ENCODE assay signal across 33 cellular contexts in genomic region chr1:150842343-150842742, GRCh38. TPM values are rescaled to one million over a fixed set of nuclear protein-coding genes. Genes with fewer than 3 reads are reported as not detected.
A peak's percentile ranks its signal among the peaks of the same experiment; 100 is the strongest.
DNase-seq lines count a peak whose midpoint lies in the region; ATAC-seq and TF ChIP-seq lines count a peak whose summit lies in the region.
"Had no signal": no experiment of that assay in that cellular context is flagged by ENCODE, and none has a peak within 500 bp of the region (broad histone marks: within the 10 kb centered on the region; RNA-seq: fewer than 3 reads in every experiment).

No MANE protein-coding gene starts in this region.

- H3K4me3 Mint-ChIP-seq in activated CD4-positive, alpha-beta T cell treated with anti-CD3 and anti-CD28 coated beads, Interleukin-2, amount 10 ng/mL, durations not matched to agents 24 days and 14 days, result peak overlapping the region; percentile 35
- H3K4me3 Mint-ChIP-seq in CD4-positive, alpha-beta T cell, result no peak overlapping the region
- H3K4me3 Mint-ChIP-seq in activated T-helper 1 cell treated with anti-CD3 and anti-CD28 coated beads, Interleukin-12 subunit alpha, Interleukin-12 subunit beta, Interleukin-2, Interleukin-4 antibody, amounts not matched to agents 30 ng/mL and 10 ng/mL and 1 ng/mL, durations not matched to agents 14 hours and 24 hours and 36 hours, result no peak overlapping the region
- peak overlapping the region in 5 of 10 donors; percentile 1 to 59 (median 49) for H3K4me3 Mint-ChIP-seq in naive thymus-derived CD8-positive, alpha-beta T cell
- H3K4me3 Mint-ChIP-seq: type B pancreatic cell had no signal

- no peak for DNase-seq in activated CD4-positive, alpha-beta T cell treated with anti-CD3 and anti-CD28 coated beads, Interleukin-2, amount 10 ng/mL, durations not matched to agents 24 days and 14 days
- no peak for DNase-seq in activated CD4-positive, alpha-beta T cell treated with anti-CD3 and anti-CD28 coated beads for 1 hour
- no peak for DNase-seq in CD4-positive, alpha-beta T cell
- DNase-seq in activated T-helper 1 cell treated with anti-CD3 and anti-CD28 coated beads, Interleukin-12 subunit alpha, Interleukin-12 subunit beta, Interleukin-2, Interleukin-4 antibody, amounts not matched to agents 30 ng/mL and 10 ng/mL and 1 ng/mL, durations not matched to agents 14 hours and 24 hours and 36 hours (ENCODE audit: low spot score), result no peak
- DNase-seq in naive thymus-derived CD8-positive, alpha-beta T cell, result no peak
- no peak for DNase-seq in NCI-H187 treated with DMSO at 0.1 percent for 48 hours (lab: John Stamatoyannopoulos, UW)
- no peak for DNase-seq in occipital lobe (lab: John Stamatoyannopoulos, UW)
- DNase-seq in epidermal melanocyte (ENCODE audit: insufficient read length, low spot score), result no peak
- DNase-seq: activated CD8-positive, alpha-beta memory T cell treated with anti-CD3 and anti-CD28 coated beads for 24 hours; amniotic stem cell; BE2C; colonic mucosa; DMS 273 treated with DMSO at 0.1 percent for 48 hours; GDM1; H7; NCI-H1092; NCI-H2081 treated with DMSO at 0.1 percent for 48 hours; NCI-H510A treated with DMSO at 0.1 percent for 48 hours; NK-92 treated with Interleukin-12 subunit alpha and Interleukin-12 subunit beta, amount 100 ng/mL, for 24 hours; pancreas; right cardiac atrium; SJCRH30; stimulated activated CD4-positive, alpha-beta T cell treated with anti-CD3 and anti-CD28 coated beads, Interleukin-12 subunit alpha, Interleukin-12 subunit beta, amount 100 ng/mL, for 4 hours; stimulated activated CD4-positive, alpha-beta T cell treated with anti-CD3 and anti-CD28 coated beads, Interleukin-4, amount 100 ng/mL, for 4 hours had no signal

- H3K27me3 Mint-ChIP-seq in activated CD4-positive, alpha-beta T cell treated with anti-CD3 and anti-CD28 coated beads, Interleukin-2, amount 10 ng/mL, durations not matched to agents 24 days and 14 days, result no peaks in the 10 kb centered on the region
- H3K27me3 Mint-ChIP-seq in CD4-positive, alpha-beta T cell, result no peaks in the 10 kb centered on the region
- H3K27me3 Mint-ChIP-seq in activated T-helper 1 cell treated with anti-CD3 and anti-CD28 coated beads, Interleukin-12 subunit alpha, Interleukin-12 subunit beta, Interleukin-2, Interleukin-4 antibody, amounts not matched to agents 30 ng/mL and 10 ng/mL and 1 ng/mL, durations not matched to agents 14 hours and 24 hours and 36 hours (ENCODE audit: insufficient read depth), result no peaks in the 10 kb centered on the region
- no peaks in the 10 kb centered on the region for H3K27me3 Mint-ChIP-seq in naive thymus-derived CD8-positive, alpha-beta T cell
- H3K27me3 Mint-ChIP-seq: type B pancreatic cell had no signal

- intact Hi-C loops in activated CD4-positive, alpha-beta T cell treated with anti-CD3 and anti-CD28 coated beads, Interleukin-2, amount 10 ng/mL, durations not matched to agents 24 days and 14 days (cut with micrococcal nuclease), result no loop called here
- intact Hi-C loops in CD4-positive, alpha-beta T cell (cut with DNase I, micrococcal nuclease), result loop anchor here in 1 of 2 experiments (5.0 kb wide), 2 partner anchors 35 to 80 kb away; partner anchors contain the start of gene ARNT
- intact Hi-C loops in activated T-helper 1 cell treated with anti-CD3 and anti-CD28 coated beads, Interleukin-12 subunit alpha, Interleukin-12 subunit beta, Interleukin-2, Interleukin-4 antibody, amounts not matched to agents 30 ng/mL and 10 ng/mL and 1 ng/mL, durations not matched to agents 14 hours and 24 hours and 36 hours (cut with micrococcal nuclease), result loop anchor here (5.0 to 10.0 kb wide), 2 partner anchors 75 to 278 kb away; partner anchors contain the start of gene CTSS

- peak overlapping the region; percentile 65 for H3K27ac Mint-ChIP-seq in activated CD4-positive, alpha-beta T cell treated with anti-CD3 and anti-CD28 coated beads, Interleukin-2, amount 10 ng/mL, durations not matched to agents 24 days and 14 days
- H3K27ac Mint-ChIP-seq in CD4-positive, alpha-beta T cell, result peak overlapping the region; percentile 77
- H3K27ac Mint-ChIP-seq in activated T-helper 1 cell treated with anti-CD3 and anti-CD28 coated beads, Interleukin-12 subunit alpha, Interleukin-12 subunit beta, Interleukin-2, Interleukin-4 antibody, amounts not matched to agents 30 ng/mL and 10 ng/mL and 1 ng/mL, durations not matched to agents 14 hours and 24 hours and 36 hours, result peak overlapping the region; percentile 49
- peak overlapping the region; percentile 68 to 96 (median 82) for H3K27ac Mint-ChIP-seq in naive thymus-derived CD8-positive, alpha-beta T cell
- H3K27ac Mint-ChIP-seq: type B pancreatic cell had no signal

- POLR2A ChIA-PET in CD4-positive, alpha-beta T cell (lab: Charles Lee), result no interaction called here
- POLR2A ChIA-PET in naive thymus-derived CD8-positive, alpha-beta T cell (lab: Charles Lee), result no interaction called here

- H3K9me3 Mint-ChIP-seq in activated CD4-positive, alpha-beta T cell treated with anti-CD3 and anti-CD28 coated beads, Interleukin-2, amount 10 ng/mL, durations not matched to agents 24 days and 14 days, result peaks cover under 1% of the 10 kb centered on the region
- no peaks in the 10 kb centered on the region for H3K9me3 Mint-ChIP-seq in CD4-positive, alpha-beta T cell
- H3K9me3 Mint-ChIP-seq in activated T-helper 1 cell treated with anti-CD3 and anti-CD28 coated beads, Interleukin-12 subunit alpha, Interleukin-12 subunit beta, Interleukin-2, Interleukin-4 antibody, amounts not matched to agents 30 ng/mL and 10 ng/mL and 1 ng/mL, durations not matched to agents 14 hours and 24 hours and 36 hours, result no peaks in the 10 kb centered on the region
- no peaks in the 10 kb centered on the region for H3K9me3 Mint-ChIP-seq in naive thymus-derived CD8-positive, alpha-beta T cell
- H3K9me3 Mint-ChIP-seq: type B pancreatic cell had no signal

- CTCF ChIA-PET in CD4-positive, alpha-beta T cell (lab: Charles Lee), result no interaction called here

- ATAC-seq in CD4-positive, alpha-beta T cell (ENCODE audit: poor library complexity), result no peak
- ATAC-seq in naive thymus-derived CD8-positive, alpha-beta T cell, result no peak
- ATAC-seq: A549, HepG2, right cardiac atrium had no signal

- TF ChIP-seq CTCF in CD4-positive, alpha-beta T cell (IDR thresholded peaks at IDR 0.05), result no peak

- no peaks in the 10 kb centered on the region for H3K9me3 ChIP-seq in CD4-positive, alpha-beta T cell (ENCODE audit: control insufficient read depth, low read length)
- H3K9me3 ChIP-seq: A549, BE2C, colonic mucosa, pancreas, SJCRH30 had no signal

- H3K27me3 ChIP-seq in CD4-positive, alpha-beta T cell (ENCODE audit: control insufficient read depth, insufficient read depth, low read length), result no peaks in the 10 kb centered on the region
- H3K27me3 ChIP-seq: BE2C, colonic mucosa, pancreas, SJCRH30 had no signal

- no peak overlapping the region for H3K27ac ChIP-seq in CD4-positive, alpha-beta T cell (ENCODE audit: low read depth, low read length)
- H3K27ac ChIP-seq: A549, colonic mucosa, HL-60, pancreas, SJCRH30 had no signal

- peaks cover 35% of the 10 kb centered on the region for H3K4me1 Mint-ChIP-seq in activated CD4-positive, alpha-beta T cell treated with anti-CD3 and anti-CD28 coated beads, Interleukin-2, amount 10 ng/mL, durations not matched to agents 24 days and 14 days
- H3K4me1 Mint-ChIP-seq in CD4-positive, alpha-beta T cell (ENCODE audit: low read depth), result peaks cover 29% of the 10 kb centered on the region
- H3K4me1 Mint-ChIP-seq in activated T-helper 1 cell treated with anti-CD3 and anti-CD28 coated beads, Interleukin-12 subunit alpha, Interleukin-12 subunit beta, Interleukin-2, Interleukin-4 antibody, amounts not matched to agents 30 ng/mL and 10 ng/mL and 1 ng/mL, durations not matched to agents 14 hours and 24 hours and 36 hours (ENCODE audit: low read depth), result peaks cover 35% of the 10 kb centered on the region
- peaks cover 16 to 35% (median 26%) of the 10 kb centered on the region in 4 donors for H3K4me1 Mint-ChIP-seq in naive thymus-derived CD8-positive, alpha-beta T cell

- peaks cover 52% of the 10 kb centered on the region for H3K36me3 Mint-ChIP-seq in activated CD4-positive, alpha-beta T cell treated with anti-CD3 and anti-CD28 coated beads, Interleukin-2, amount 10 ng/mL, durations not matched to agents 24 days and 14 days (ENCODE audit: low read depth)
- peaks cover 73% of the 10 kb centered on the region for H3K36me3 Mint-ChIP-seq in CD4-positive, alpha-beta T cell (ENCODE audit: low read depth)
- H3K36me3 Mint-ChIP-seq in activated T-helper 1 cell treated with anti-CD3 and anti-CD28 coated beads, Interleukin-12 subunit alpha, Interleukin-12 subunit beta, Interleukin-2, Interleukin-4 antibody, amounts not matched to agents 30 ng/mL and 10 ng/mL and 1 ng/mL, durations not matched to agents 14 hours and 24 hours and 36 hours (ENCODE audit: low read depth), result peaks cover 45% of the 10 kb centered on the region
- H3K36me3 Mint-ChIP-seq in naive thymus-derived CD8-positive, alpha-beta T cell, result peaks cover 14 to 41% (median 14%) of the 10 kb centered on the region in 3 donors

RNA-seq across cellular contexts. Expression of gene ARNT, which starts 34.1 kb away (rescaled TPM):
- 30.3 and 33.6 TPM in 2 replicates for total RNA-seq in activated CD4-positive, alpha-beta T cell treated with anti-CD3 and anti-CD28 coated beads, Interleukin-2, amount 10 ng/mL, durations not matched to agents 24 days and 14 days
- 10 to 100 TPM; 18.8 to 21.5 TPM for total RNA-seq in CD4-positive, alpha-beta T cell
- 32.4 and 32.5 TPM in 2 replicates for total RNA-seq in activated T-helper 1 cell treated with anti-CD3 and anti-CD28 coated beads, Interleukin-12 subunit alpha, Interleukin-12 subunit beta, Interleukin-2, Interleukin-4 antibody, amounts not matched to agents 30 ng/mL and 10 ng/mL and 1 ng/mL, durations not matched to agents 14 hours and 24 hours and 36 hours
- 10 to 100 TPM; 40.2 to 41.6 TPM for total RNA-seq in naive thymus-derived CD8-positive, alpha-beta T cell
- 10 to 100 TPM; 16.8 to 25.6 (median 21.6) TPM for polyA plus RNA-seq in naive thymus-derived CD8-positive, alpha-beta T cell
- 20.0 TPM for total RNA-seq in occipital lobe

RNA-seq across cellular contexts. Expression of gene CTSK, which starts 34.3 kb away (rescaled TPM):
- 1.3 and 2.1 TPM in 2 replicates for total RNA-seq in activated CD4-positive, alpha-beta T cell treated with anti-CD3 and anti-CD28 coated beads, Interleukin-2, amount 10 ng/mL, durations not matched to agents 24 days and 14 days
- 10 to 100 TPM; 11.2 to 11.8 TPM for total RNA-seq in CD4-positive, alpha-beta T cell
- 1.8 and 2.7 TPM in 2 replicates for total RNA-seq in activated T-helper 1 cell treated with anti-CD3 and anti-CD28 coated beads, Interleukin-12 subunit alpha, Interleukin-12 subunit beta, Interleukin-2, Interleukin-4 antibody, amounts not matched to agents 30 ng/mL and 10 ng/mL and 1 ng/mL, durations not matched to agents 14 hours and 24 hours and 36 hours
- total RNA-seq in naive thymus-derived CD8-positive, alpha-beta T cell, result 10 to 100 TPM in 1 of 2 experiments, 1 to 10 TPM in 1; 9.0 to 11.1 TPM
- polyA plus RNA-seq in naive thymus-derived CD8-positive, alpha-beta T cell, result under 1 TPM in 2 of 3 donors, not detected in 1; 0.21 to 0.84 TPM
- total RNA-seq in occipital lobe, result 7.2 TPM

RNA-seq across cellular contexts. Expression of gene CTXND2, which starts 44.6 kb away (rescaled TPM):
- not detected in 2 replicates for total RNA-seq in activated CD4-positive, alpha-beta T cell treated with anti-CD3 and anti-CD28 coated beads, Interleukin-2, amount 10 ng/mL, durations not matched to agents 24 days and 14 days
- not detected for total RNA-seq in CD4-positive, alpha-beta T cell
- total RNA-seq in activated T-helper 1 cell treated with anti-CD3 and anti-CD28 coated beads, Interleukin-12 subunit alpha, Interleukin-12 subunit beta, Interleukin-2, Interleukin-4 antibody, amounts not matched to agents 30 ng/mL and 10 ng/mL and 1 ng/mL, durations not matched to agents 14 hours and 24 hours and 36 hours, result not detected in 2 replicates
- not detected for total RNA-seq in naive thymus-derived CD8-positive, alpha-beta T cell
- not detected for polyA plus RNA-seq in naive thymus-derived CD8-positive, alpha-beta T cell
- total RNA-seq in occipital lobe, result not detected
- total RNA-seq: bronchial epithelial cell; colonic mucosa; H7; HepG2; kidney epithelial cell; lung; myocyte; pancreas; right cardiac atrium; SJCRH30; T-helper 1 cell treated with Interleukin-12 subunit alpha and Interleukin-12 subunit beta and Interleukin-4 antibody, amounts not matched to agents 30 ng/mL and 1 ng/mL, for 36 hours had no signal
- polyA plus RNA-seq: A549, HepG2, pancreas, right cardiac atrium had no signal
